In genomic region chr6:73580247-73581149, GRCh38 we compare ENCODE assay signal across 8 cellular contexts.
DNase-seq lines count a peak whose midpoint lies in the region.

No MANE protein-coding gene starts in this region.

- peak; percentile 99 for DNase-seq in GM04503 (ENCODE audit: low read depth)
- DNase-seq in HCEC 1CT: peak; percentile 99
- DNase-seq in MV-4-11 (lab: John Stamatoyannopoulos, UW): peak; percentile 93
- peak; percentile 74 to 78 for DNase-seq in activated CD4-positive, alpha-beta T cell treated with anti-CD3 and anti-CD28 coated beads, Interleukin-2, amount 50 U/mL, for 4 hours
- peak; percentile 92 for DNase-seq in ecto neural progenitor cell (ENCODE audit: low spot score)
- DNase-seq in medulla oblongata (ENCODE audit: extremely low spot score): peak; percentile 95
- DNase-seq in stimulated activated CD4-positive, alpha-beta T cell treated with anti-CD3 and anti-CD28 coated beads, TNF-alpha, amount 100 ng/mL, for 4 hours (ENCODE audit: low read depth in 3 of 3): peak; percentile 51 to 65 (median 64)
- DNase-seq in NCI-H526 treated with DMSO at 0.1 percent for 48 hours (lab: John Stamatoyannopoulos, UW): no peak
